1 cellular context compared by ENCODE assay signal in genomic region chr10:14879055-14879800, GRCh38.
TF ChIP-seq lines count a peak whose summit lies in the region.

No MANE protein-coding gene starts in this region.

TF ChIP-seq in K562, 482 proteins besides CTCF, POLR2A, EP300 and RAD21 (continued from another document):
- peak in 1 of 2 experiments; percentile 80 for TF ChIP-seq E2F6 (IDR thresholded peaks at IDR 0.05; ENCODE audit: borderline replicate concordance in 1 of 2, extremely low read depth in 1 of 2, insufficient read depth in 1 of 2, insufficient read length in 1 of 2, low read depth in 1 of 2, low read length in 1 of 2, poor library complexity in 1 of 2, severe bottlenecking in 1 of 2)
- peak in 1 of 2 experiments; percentile 55; a peak in 1 of 4 replicates for TF ChIP-seq NONO (IDR thresholded peaks at IDR 0.05; ENCODE audit: low read depth in 2 of 2, low read length in 1 of 2)
- TF ChIP-seq EWSR1 (IDR thresholded peaks at IDR 0.05; ENCODE audit: borderline replicate concordance, low read depth, partially characterized antibody), result no peak
- TF ChIP-seq HDAC1 (IDR thresholded peaks at IDR 0.05), result peak in 1 of 2 experiments; percentile 6; a peak in 1 of 4 replicates
- TF ChIP-seq ZFP91 (CRISPR knock-in tag; IDR thresholded peaks at IDR 0.05), result no peak
- no peak for TF ChIP-seq ZFP1 (CRISPR knock-in tag; IDR thresholded peaks at IDR 0.05)
- TF ChIP-seq CEBPG (CRISPR knock-in tag; IDR thresholded peaks at IDR 0.05), result no peak
- no peak for TF ChIP-seq CEBPG (tag; conservative IDR thresholded peaks at IDR 0.05 in 1 of 2, IDR thresholded peaks at IDR 0.05 in 1 of 2)
- 0 out of 2 replicates have a peak, but pooled peaks have one; percentile 33 for TF ChIP-seq ZNF76 (CRISPR knock-in tag; IDR thresholded peaks at IDR 0.05; ENCODE audit: borderline replicate concordance)
- no peak for TF ChIP-seq RBM25 (IDR thresholded peaks at IDR 0.05; ENCODE audit: low read depth, low read length, severe bottlenecking)
- no peak for TF ChIP-seq CLOCK (CRISPR knock-in tag; IDR thresholded peaks at IDR 0.05; ENCODE audit: borderline replicate concordance)
- no peak for TF ChIP-seq HDAC3 (IDR thresholded peaks at IDR 0.05; ENCODE audit: borderline replicate concordance, partially characterized antibody)
- TF ChIP-seq HBP1 (CRISPR knock-in tag; IDR thresholded peaks at IDR 0.05), result peak; percentile 5; the same call in 1 of the 2 replicates
- TF ChIP-seq RREB1 (CRISPR knock-in tag; IDR thresholded peaks at IDR 0.05), result peak; percentile 38; the same call in 1 of the 2 replicates
- no peak for TF ChIP-seq THRA (IDR thresholded peaks at IDR 0.05)
- peak in 1 of 2 experiments; percentile 46; a peak in 1 of 4 replicates for TF ChIP-seq SIN3A (IDR thresholded peaks at IDR 0.05; ENCODE audit: borderline replicate concordance in 2 of 2, control insufficient read depth in 1 of 2, low read depth in 2 of 2, low read length in 2 of 2)
- TF ChIP-seq RBBP5 (IDR thresholded peaks at IDR 0.05; ENCODE audit: borderline replicate concordance, insufficient read depth, low read length, poor library complexity, severe bottlenecking), result peak; percentile 44
- TF ChIP-seq UBTF (IDR thresholded peaks at IDR 0.05; ENCODE audit: borderline replicate concordance in 1 of 2, low read depth in 2 of 2, low read length in 2 of 2), result peak; percentile 56 to 84; a peak in 2 of 4 replicates
- TF ChIP-seq PCBP1 (IDR thresholded peaks at IDR 0.05; ENCODE audit: low read depth, low read length, poor library complexity, severe bottlenecking), result peak; percentile 58
- peak in 1 of 2 experiments; percentile 19; a peak in 1 of 4 replicates for TF ChIP-seq MNT (conservative IDR thresholded peaks at IDR 0.05)
- peak; percentile 50; the same call in 1 of the 2 replicates for TF ChIP-seq NR3C1 (CRISPR knock-in tag; IDR thresholded peaks at IDR 0.05)
- TF ChIP-seq RNF2 (IDR thresholded peaks at IDR 0.05), result 0 out of 2 replicates have a peak, but pooled peaks have one; percentile 8
- peak; percentile 65; the same call in 1 of the 2 replicates for TF ChIP-seq SAFB (IDR thresholded peaks at IDR 0.05; ENCODE audit: borderline replicate concordance, low read depth, low read length)
TF ChIP-seq in K562: peak in this region for 24.
